In the genomic region with DNA sequence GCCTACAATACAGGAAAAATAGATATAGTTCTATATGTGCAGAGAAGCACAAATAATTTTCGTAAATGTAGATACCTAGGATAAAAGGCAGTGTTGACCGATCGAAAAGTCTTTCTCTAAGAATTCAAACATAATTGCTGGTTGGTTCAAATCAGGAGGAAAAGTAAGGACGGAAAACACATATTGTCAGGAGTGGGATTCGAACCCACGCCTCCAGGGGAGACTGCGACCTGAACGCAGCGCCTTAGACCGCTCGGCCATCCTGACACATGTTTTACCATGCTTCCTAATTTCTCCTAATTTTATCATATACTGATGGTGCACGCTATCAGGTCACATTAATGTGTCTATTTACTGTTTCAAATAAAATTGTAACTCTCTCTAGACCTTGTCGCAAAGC, we compare ENCODE assay signal across 8 cellular contexts. TPM values are rescaled to one million over a fixed set of nuclear protein-coding genes. Genes with fewer than 3 reads are reported as not detected.
DNase-seq lines count a peak whose midpoint lies in the region; ATAC-seq and TF ChIP-seq lines count a peak whose summit lies in the region.
"Not testable (repeated sequence)": the region's sequence is repeated elsewhere in the genome, so short reads cannot be mapped to it uniquely, and the experiment has no call there.

No MANE protein-coding gene starts in this region.

- H3K27me3 Mint-ChIP-seq in activated T-cell treated with anti-CD3 and anti-CD28 coated beads, Interleukin-2, amount 50 U/mL, for 24 hours: peaks cover 11% of the 10 kb centered on the region
- H3K27me3 Mint-ChIP-seq in mesothelial cell of epicardium (ENCODE audit: low read depth): peaks cover 61% of the 10 kb centered on the region

- H3K27me3 ChIP-seq in Karpas-422 (ENCODE audit: low read length): not testable (repeated sequence)

- not testable (repeated sequence) for H3K9me3 Mint-ChIP-seq in activated T-cell treated with anti-CD3 and anti-CD28 coated beads, Interleukin-2, amount 50 U/mL, for 24 hours; mesothelial cell of epicardium

- peaks cover 16% of the 10 kb centered on the region for H3K4me1 Mint-ChIP-seq in activated T-cell treated with anti-CD3 and anti-CD28 coated beads, Interleukin-2, amount 50 U/mL, for 24 hours (ENCODE audit: low read depth)
- peaks cover 14% of the 10 kb centered on the region for H3K4me1 Mint-ChIP-seq in mesothelial cell of epicardium

- peak; percentile 50 for ATAC-seq in GM21723 (IDR thresholded peaks at IDR 0.05; ENCODE audit: unreplicated experiment)

- not testable (repeated sequence) for TF ChIP-seq CTCF in mesothelial cell of epicardium (IDR thresholded peaks at IDR 0.05; ENCODE audit: unreplicated experiment)

- H2AFZ ChIP-seq in Karpas-422 (ENCODE audit: low read length): not testable (repeated sequence)

- peak overlapping the region; percentile 63 for H3K9ac ChIP-seq in Karpas-422 (ENCODE audit: low read length)

- not testable (repeated sequence) for H3K27ac ChIP-seq in Karpas-422 (ENCODE audit: low read length)

- not testable (repeated sequence) for H3K9me2 ChIP-seq in Karpas-422 (replicated peaks; ENCODE audit: insufficient read depth, low read length)

- DNase-seq in COLO829 (ENCODE audit: low spot score) (peak; percentile 65), Karpas-422 (peak; percentile 93), RPMI8226 (peak; percentile 80), epidermal melanocyte (ENCODE audit: insufficient read length, low spot score) (peak; percentile 18), mesothelial cell of epicardium (ENCODE audit: low spot score in 2 of 2, unreplicated experiment in 2 of 2) (peak in 1 of 2 experiments; percentile 71)
- peak; percentile 79 for DNase-seq in activated T-cell treated with anti-CD3 and anti-CD28 coated beads, Interleukin-2, amount 50 U/mL, for 24 hours
- DNase-seq in stimulated activated CD4-positive, alpha-beta T cell treated with anti-CD3 and anti-CD28 coated beads, TNF-alpha, amount 100 ng/mL, for 4 hours (ENCODE audit: low read depth in 3 of 3): peak; percentile 52 to 65 (median 64)

- peak overlapping the region; percentile 71 for H3K4me3 ChIP-seq in Karpas-422 (ENCODE audit: low read length)

- H3K79me2 ChIP-seq in Karpas-422 (ENCODE audit: low read length): not testable (repeated sequence)

- H4K20me1 ChIP-seq in Karpas-422 (ENCODE audit: insufficient read depth, low read depth, low read length): not testable (repeated sequence)

- peak overlapping the region; percentile 93 for H3K4me3 Mint-ChIP-seq in activated T-cell treated with anti-CD3 and anti-CD28 coated beads, Interleukin-2, amount 50 U/mL, for 24 hours
- peak overlapping the region; percentile 95 for H3K4me3 Mint-ChIP-seq in mesothelial cell of epicardium

- peaks cover 18% of the 10 kb centered on the region for H3K4me1 ChIP-seq in Karpas-422 (ENCODE audit: low read length)

- not testable (repeated sequence) for H3K36me3 ChIP-seq in Karpas-422 (ENCODE audit: insufficient read depth, low read length)

- peak overlapping the region; percentile 97 for H3K27ac Mint-ChIP-seq in activated T-cell treated with anti-CD3 and anti-CD28 coated beads, Interleukin-2, amount 50 U/mL, for 24 hours
- peak overlapping the region; percentile 95 for H3K27ac Mint-ChIP-seq in mesothelial cell of epicardium

- H3K9me3 ChIP-seq in Karpas-422 (ENCODE audit: low read length): not testable (repeated sequence)

- peak overlapping the region; percentile 90 for H3K4me2 ChIP-seq in Karpas-422 (ENCODE audit: low read depth, low read length, poor library complexity, severe bottlenecking)

- H3K36me3 Mint-ChIP-seq in activated T-cell treated with anti-CD3 and anti-CD28 coated beads, Interleukin-2, amount 50 U/mL, for 24 hours (ENCODE audit: low read depth); mesothelial cell of epicardium: not testable (repeated sequence)

RNA-seq across cellular contexts. Expression of a gene that starts 5.8 kb away (rescaled TPM):
- 14.6 and 31.9 TPM in 2 replicates for total RNA-seq in Karpas-422 (2014; rRNA removed; shearing (Covaris generic); ENCODE audit: low replicate concordance)
- 0.13 to 0.38 TPM (median 0.25 TPM) in 3 replicates for total RNA-seq in mesothelial cell of epicardium

RNA-seq across cellular contexts. Expression of a gene that starts 19.5 kb away (rescaled TPM):
- not detected in 2 replicates for total RNA-seq in Karpas-422 (2014; rRNA removed; shearing (Covaris generic); ENCODE audit: low replicate concordance)
- total RNA-seq in mesothelial cell of epicardium: not detected in 3 replicates

RNA-seq across cellular contexts. Expression of a gene that starts 24.9 kb away (rescaled TPM):
- total RNA-seq in Karpas-422 (2014; rRNA removed; shearing (Covaris generic); ENCODE audit: low replicate concordance): 3.9 and 4.6 TPM in 2 replicates
- total RNA-seq in mesothelial cell of epicardium: 0.51 to 0.81 TPM (median 0.62 TPM) in 3 replicates

Comparison
In these comparisons a context has a peak if more than half of its experiments do, and no peak if none do; other contexts are left out.
1. RNA of a gene that starts 5.8 kb away (total RNA-seq): 14.6 to 31.9 TPM in Karpas-422; 0.13 to 0.38 TPM in mesothelial cell of epicardium; every median in the first group is over 10 times any median in the second.